ENCODE assay signal across 11 cellular contexts in the genomic region with DNA sequence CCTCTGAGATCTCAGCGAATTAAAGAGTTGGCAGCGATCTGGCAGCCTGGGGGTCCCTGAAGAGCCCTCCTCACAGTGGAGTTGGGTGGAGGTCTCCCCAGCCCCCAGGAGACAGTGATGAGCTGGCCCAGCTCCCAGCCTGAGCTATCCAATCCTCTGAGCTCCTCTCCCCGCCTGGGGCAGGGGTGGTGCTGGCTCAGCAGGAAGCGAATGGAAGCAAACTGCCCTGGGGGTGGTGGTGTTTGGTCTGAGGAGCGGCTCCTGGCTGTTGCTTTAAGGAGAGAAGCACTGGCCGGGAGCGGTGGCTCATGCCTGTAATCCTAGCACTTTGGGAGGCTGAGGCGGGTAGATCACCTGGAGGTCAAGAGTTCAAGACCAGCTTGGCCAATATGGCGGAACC. TPM values are rescaled to one million over a fixed set of nuclear protein-coding genes. Genes with fewer than 3 reads are reported as not detected.
"Had no signal": no experiment of that assay in that cellular context is flagged by ENCODE, and none has a peak within 500 bp of the region (broad histone marks: within the 10 kb centered on the region; RNA-seq: fewer than 3 reads in every experiment).

No MANE protein-coding gene starts in this region.

- ATAC-seq: HCT116, HepG2 had no signal

- H2AFZ ChIP-seq: GM23248 had no signal

- H3K4me1 ChIP-seq: HAP-1 had no signal

- H3K4me3 ChIP-seq: GM23248, HAP-1 had no signal

- DNase-seq: GM23248, GOT3, H7, HFFc6 had no signal

- H3K36me3 ChIP-seq: HAP-1 had no signal

- H3K9ac ChIP-seq: GM23248 had no signal

- H3K27ac ChIP-seq: GM23248, HL-60 had no signal

RNA-seq across cellular contexts. Expression of a gene that starts 19.5 kb away (rescaled TPM):
- total RNA-seq: H4, HepG2, HT1080 had no signal
- polyA plus RNA-seq: IgD-negative memory B cell had no signal
